In genomic region chr4:129136433-129136832, GRCh38 we compare ENCODE assay signal across 1 cellular context.
TF ChIP-seq lines count a peak whose summit lies in the region.

No MANE protein-coding gene starts in this region.

TF ChIP-seq in K562, 482 proteins besides CTCF, POLR2A, EP300 and RAD21 (continued from another document):
- TF ChIP-seq ZBTB9 (CRISPR knock-in tag; IDR thresholded peaks at IDR 0.05) (no peak), POLR2AphosphoS5 (IDR thresholded peaks at IDR 0.05; ENCODE audit: control insufficient read depth, insufficient read depth, low read depth, low read length) (no peak), TCF7 (IDR thresholded peaks at IDR 0.05; ENCODE audit: borderline replicate concordance) (no peak), TEAD1 (CRISPR knock-in tag; IDR thresholded peaks at IDR 0.05) (no peak), ZNF197 (CRISPR knock-in tag; IDR thresholded peaks at IDR 0.05; ENCODE audit: low read depth) (no peak), PCBP1 (IDR thresholded peaks at IDR 0.05; ENCODE audit: low read depth, low read length, poor library complexity, severe bottlenecking) (no peak), CC2D1A (IDR thresholded peaks at IDR 0.05) (no peak), KDM2B (CRISPR knock-in tag; IDR thresholded peaks at IDR 0.05) (no peak), HNRNPUL1 (IDR thresholded peaks at IDR 0.05; ENCODE audit: low read length) (no peak), PML (IDR thresholded peaks at IDR 0.05; ENCODE audit: low read length) (no peak), JUNB (CRISPR knock-in tag; conservative IDR thresholded peaks at IDR 0.05) (no peak), ZNF124 (CRISPR knock-in tag; IDR thresholded peaks at IDR 0.05) (no peak), ZBED1 (IDR thresholded peaks at IDR 0.05) (no peak), ZNF133 (CRISPR knock-in tag; IDR thresholded peaks at IDR 0.05) (no peak)
- TF ChIP-seq, protein P1, sequence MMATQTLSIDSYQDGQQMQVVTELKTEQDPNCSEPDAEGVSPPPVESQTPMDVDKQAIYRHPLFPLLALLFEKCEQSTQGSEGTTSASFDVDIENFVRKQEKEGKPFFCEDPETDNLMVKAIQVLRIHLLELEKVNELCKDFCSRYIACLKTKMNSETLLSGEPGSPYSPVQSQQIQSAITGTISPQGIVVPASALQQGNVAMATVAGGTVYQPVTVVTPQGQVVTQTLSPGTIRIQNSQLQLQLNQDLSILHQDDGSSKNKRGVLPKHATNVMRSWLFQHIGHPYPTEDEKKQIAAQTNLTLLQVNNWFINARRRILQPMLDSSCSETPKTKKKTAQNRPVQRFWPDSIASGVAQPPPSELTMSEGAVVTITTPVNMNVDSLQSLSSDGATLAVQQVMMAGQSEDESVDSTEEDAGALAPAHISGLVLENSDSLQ (IDR thresholded peaks at IDR 0.05), result no peak
- TF ChIP-seq, protein P2, sequence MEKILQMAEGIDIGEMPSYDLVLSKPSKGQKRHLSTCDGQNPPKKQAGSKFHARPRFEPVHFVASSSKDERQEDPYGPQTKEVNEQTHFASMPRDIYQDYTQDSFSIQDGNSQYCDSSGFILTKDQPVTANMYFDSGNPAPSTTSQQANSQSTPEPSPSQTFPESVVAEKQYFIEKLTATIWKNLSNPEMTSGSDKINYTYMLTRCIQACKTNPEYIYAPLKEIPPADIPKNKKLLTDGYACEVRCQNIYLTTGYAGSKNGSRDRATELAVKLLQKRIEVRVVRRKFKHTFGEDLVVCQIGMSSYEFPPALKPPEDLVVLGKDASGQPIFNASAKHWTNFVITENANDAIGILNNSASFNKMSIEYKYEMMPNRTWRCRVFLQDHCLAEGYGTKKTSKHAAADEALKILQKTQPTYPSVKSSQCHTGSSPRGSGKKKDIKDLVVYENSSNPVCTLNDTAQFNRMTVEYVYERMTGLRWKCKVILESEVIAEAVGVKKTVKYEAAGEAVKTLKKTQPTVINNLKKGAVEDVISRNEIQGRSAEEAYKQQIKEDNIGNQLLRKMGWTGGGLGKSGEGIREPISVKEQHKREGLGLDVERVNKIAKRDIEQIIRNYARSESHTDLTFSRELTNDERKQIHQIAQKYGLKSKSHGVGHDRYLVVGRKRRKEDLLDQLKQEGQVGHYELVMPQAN (IDR thresholded peaks at IDR 0.05; ENCODE audit: borderline replicate concordance), result no peak
TF ChIP-seq in K562: peak in this region for 0.
